ENCODE assay signal across 17 cellular contexts in genomic region chr6:24330137-24330732, GRCh38. TPM values are rescaled to one million over a fixed set of nuclear protein-coding genes. Genes with fewer than 3 reads are reported as not detected.
A peak's percentile ranks its signal among the peaks of the same experiment; 100 is the strongest.
DNase-seq lines count a peak whose midpoint lies in the region; ATAC-seq and TF ChIP-seq lines count a peak whose summit lies in the region.
"Had no signal": no experiment of that assay in that cellular context is flagged by ENCODE, and none has a peak within 500 bp of the region (broad histone marks: within the 10 kb centered on the region; RNA-seq: fewer than 3 reads in every experiment).

No MANE protein-coding gene starts in this region.

- peak overlapping the region; percentile 30 to 82 (median 49) for H3K27ac Mint-ChIP-seq in nephron
- H3K27ac Mint-ChIP-seq: activated CD8-positive, alpha-beta memory T cell treated with anti-CD3 and anti-CD28 coated beads, Interleukin-2, amount 10 ng/mL, durations not matched to agents 7 days and 5 days had no signal

- H3K9me3 ChIP-seq in endocrine pancreas (ENCODE audit: control insufficient read depth, low read length), result no peaks in the 10 kb centered on the region
- H3K9me3 ChIP-seq: BLaER1, HAP-1, Peyer's patch, stomach had no signal

- no peaks in the 10 kb centered on the region for H3K27me3 Mint-ChIP-seq in nephron (ENCODE audit: low read depth)

- peaks cover 24% of the 10 kb centered on the region for H3K4me1 ChIP-seq in endocrine pancreas (ENCODE audit: control insufficient read depth, insufficient read depth, low read length)
- H3K4me1 ChIP-seq: BLaER1, HAP-1, Peyer's patch, stomach had no signal

- peaks cover 5% of the 10 kb centered on the region for H3K4me1 Mint-ChIP-seq in nephron
- H3K4me1 Mint-ChIP-seq: activated CD8-positive, alpha-beta memory T cell treated with anti-CD3 and anti-CD28 coated beads, Interleukin-2, amount 10 ng/mL, durations not matched to agents 7 days and 5 days had no signal

- no peaks in the 10 kb centered on the region for H3K36me3 ChIP-seq in endocrine pancreas (ENCODE audit: control insufficient read depth, insufficient read depth, low read length)
- H3K36me3 ChIP-seq: BLaER1, HAP-1, Peyer's patch, stomach had no signal

- no peak overlapping the region for H3K27ac ChIP-seq in coronary artery
- H3K27ac ChIP-seq: BLaER1, Peyer's patch, stomach had no signal

- peaks cover 8% of the 10 kb centered on the region for H3K36me3 Mint-ChIP-seq in nephron (ENCODE audit: low read depth)
- H3K36me3 Mint-ChIP-seq: activated CD8-positive, alpha-beta memory T cell treated with anti-CD3 and anti-CD28 coated beads, Interleukin-2, amount 10 ng/mL, durations not matched to agents 7 days and 5 days had no signal

- H3K9me3 Mint-ChIP-seq in nephron, result no peaks in the 10 kb centered on the region

- H3K27me3 ChIP-seq in endocrine pancreas (ENCODE audit: control insufficient read depth, insufficient read depth, low read length), result no peaks in the 10 kb centered on the region
- H3K27me3 ChIP-seq: BLaER1, Peyer's patch, stomach had no signal

- DNase-seq in Daoy (ENCODE audit: low read depth), result peak; percentile 67
- peak; percentile 69 for DNase-seq in NCI-H748 treated with DMSO at 0.1 percent for 48 hours (lab: John Stamatoyannopoulos, UW)
- DNase-seq in coronary artery (ENCODE audit: low spot score), result no peak
- DNase-seq: activated CD4-positive, CD25-positive, alpha-beta regulatory T cell; activated CD8-positive, alpha-beta memory T cell treated with anti-CD3 and anti-CD28 coated beads, Interleukin-2, amount 10 ng/mL, durations not matched to agents 7 days and 5 days; NCI-H1105; Peyer's patch; stimulated activated CD4-positive, alpha-beta T cell treated with anti-CD3 and anti-CD28 coated beads, Interleukin-12 subunit alpha, Interleukin-12 subunit beta, amount 100 ng/mL, for 4 hours; stomach had no signal

- H3K4me3 ChIP-seq in endocrine pancreas (ENCODE audit: control insufficient read depth, insufficient read depth, low read length) (peak overlapping the region; percentile 40), coronary artery (no peak overlapping the region)
- H3K4me3 ChIP-seq: BLaER1, HAP-1, Peyer's patch, stomach had no signal

- no peak for ATAC-seq in HG02678 (IDR thresholded peaks at IDR 0.05; ENCODE audit: unreplicated experiment)
- no peak for ATAC-seq in HG02884 (IDR thresholded peaks at IDR 0.05; ENCODE audit: unreplicated experiment)
- no peak for ATAC-seq in HG02642 (IDR thresholded peaks at IDR 0.05; ENCODE audit: poor library complexity, unreplicated experiment)
- ATAC-seq: activated CD8-positive, alpha-beta memory T cell treated with anti-CD3 and anti-CD28 coated beads, Interleukin-2, amount 10 ng/mL, durations not matched to agents 7 days and 5 days had no signal

- TF ChIP-seq CTCF in nephron (IDR thresholded peaks at IDR 0.05; ENCODE audit: unreplicated experiment in 3 of 3), result no peak
- TF ChIP-seq CTCF in coronary artery (IDR thresholded peaks at IDR 0.05), result no peak

- H3K9ac ChIP-seq in endocrine pancreas (ENCODE audit: control insufficient read depth, insufficient read depth, low read length), result no peak overlapping the region
- H3K9ac ChIP-seq: BLaER1 had no signal

- no peak overlapping the region for H3K4me3 Mint-ChIP-seq in nephron
- H3K4me3 Mint-ChIP-seq: activated CD8-positive, alpha-beta memory T cell treated with anti-CD3 and anti-CD28 coated beads, Interleukin-2, amount 10 ng/mL, durations not matched to agents 7 days and 5 days had no signal

RNA-seq across cellular contexts. Expression of gene DCDC2, which starts 27.6 kb away (rescaled TPM):
- 0.24 and 0.51 TPM in 2 replicates for total RNA-seq in Daoy (2014; rRNA removed; shearing (Covaris generic))
- total RNA-seq: activated CD8-positive, alpha-beta memory T cell treated with anti-CD3 and anti-CD28 coated beads, Interleukin-2, amount 10 ng/mL, durations not matched to agents 7 days and 5 days; T-helper 1 cell treated with Interleukin-12 subunit alpha and Interleukin-12 subunit beta and Interleukin-4 antibody, amounts not matched to agents 30 ng/mL and 1 ng/mL, for 36 hours had no signal
